ENCODE assay signal across 1 cellular context in the genomic region with DNA sequence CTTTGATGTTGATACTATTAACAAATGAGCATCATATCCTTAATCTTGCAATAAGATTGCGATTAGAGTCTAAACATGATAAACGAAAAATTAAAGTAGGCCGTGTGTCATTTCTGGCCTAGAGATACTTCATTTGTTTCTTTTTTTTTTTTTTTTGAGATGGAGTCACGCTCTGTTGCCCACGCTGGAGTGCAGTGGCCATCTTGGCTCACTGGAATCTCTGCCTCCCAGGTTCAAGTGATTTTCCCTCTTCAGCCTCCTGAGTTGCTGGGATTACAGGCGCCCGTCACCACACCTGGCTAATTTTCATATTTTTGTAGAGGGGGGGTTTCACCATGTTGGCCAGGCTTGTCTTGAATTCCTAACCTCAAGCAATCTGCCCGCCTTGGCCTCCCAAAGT.
TF ChIP-seq lines count a peak whose summit lies in the region.

No MANE protein-coding gene starts in this region.

TF ChIP-seq in SK-N-SH, 30 proteins besides CTCF, POLR2A, EP300 and RAD21 (continued from another document):
- TF ChIP-seq RCOR1 (IDR thresholded peaks at IDR 0.05; ENCODE audit: low read length) (no peak), EZH2phosphoT487 (IDR thresholded peaks at IDR 0.05; ENCODE audit: borderline replicate concordance, low read depth) (no peak)
